Comparison of ENCODE assay signal across 1 cellular context in the genomic region with DNA sequence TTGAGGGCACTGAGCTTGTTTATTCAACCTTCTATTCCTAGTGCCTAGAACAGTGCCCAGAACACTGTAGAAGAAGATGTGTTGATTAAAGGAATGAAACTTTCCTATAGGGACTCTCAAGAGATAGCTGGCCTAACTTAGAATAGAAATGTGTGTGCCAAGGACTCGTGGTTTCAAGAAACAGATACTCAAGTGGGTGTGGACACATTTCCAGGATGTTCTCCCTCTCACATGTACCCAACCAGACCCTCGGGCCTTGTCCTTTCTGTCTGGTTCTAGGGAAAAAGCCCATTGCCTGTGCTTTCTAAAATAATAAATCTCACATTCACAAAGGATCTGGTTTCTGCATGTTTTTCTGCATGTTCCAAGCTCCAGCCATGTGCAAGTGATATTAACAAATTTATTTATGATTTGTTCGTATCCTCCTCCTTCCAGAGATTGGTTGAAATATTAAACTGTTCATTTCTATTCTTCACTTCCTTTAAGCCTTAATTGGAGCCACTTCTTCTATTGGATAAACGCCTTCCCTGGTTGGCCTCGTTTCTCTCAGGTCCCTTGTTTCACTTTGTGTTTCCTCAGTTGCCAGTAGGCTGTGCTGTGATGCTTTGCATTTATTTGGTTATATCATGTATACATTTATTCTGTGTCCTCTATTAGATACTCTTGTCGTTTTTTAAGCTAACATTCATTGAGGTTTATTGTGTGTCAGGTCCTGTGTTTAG.
A peak's percentile ranks its signal among the peaks of the same experiment; 100 is the strongest.
TF ChIP-seq lines count a peak whose summit lies in the region.

No MANE protein-coding gene starts in this region.

TF ChIP-seq in SK-N-SH, 30 proteins besides CTCF, POLR2A, EP300 and RAD21 (continued from another document):
- peak; percentile 34; the same call in 1 of the 2 replicates for TF ChIP-seq MXI1 (IDR thresholded peaks at IDR 0.05; ENCODE audit: low read depth, low read length)
- TF ChIP-seq REST (IDR thresholded peaks at IDR 0.05; ENCODE audit: low read depth, low read length): no peak
